Comparison of ENCODE assay signal across 13 cellular contexts in the genomic region with DNA sequence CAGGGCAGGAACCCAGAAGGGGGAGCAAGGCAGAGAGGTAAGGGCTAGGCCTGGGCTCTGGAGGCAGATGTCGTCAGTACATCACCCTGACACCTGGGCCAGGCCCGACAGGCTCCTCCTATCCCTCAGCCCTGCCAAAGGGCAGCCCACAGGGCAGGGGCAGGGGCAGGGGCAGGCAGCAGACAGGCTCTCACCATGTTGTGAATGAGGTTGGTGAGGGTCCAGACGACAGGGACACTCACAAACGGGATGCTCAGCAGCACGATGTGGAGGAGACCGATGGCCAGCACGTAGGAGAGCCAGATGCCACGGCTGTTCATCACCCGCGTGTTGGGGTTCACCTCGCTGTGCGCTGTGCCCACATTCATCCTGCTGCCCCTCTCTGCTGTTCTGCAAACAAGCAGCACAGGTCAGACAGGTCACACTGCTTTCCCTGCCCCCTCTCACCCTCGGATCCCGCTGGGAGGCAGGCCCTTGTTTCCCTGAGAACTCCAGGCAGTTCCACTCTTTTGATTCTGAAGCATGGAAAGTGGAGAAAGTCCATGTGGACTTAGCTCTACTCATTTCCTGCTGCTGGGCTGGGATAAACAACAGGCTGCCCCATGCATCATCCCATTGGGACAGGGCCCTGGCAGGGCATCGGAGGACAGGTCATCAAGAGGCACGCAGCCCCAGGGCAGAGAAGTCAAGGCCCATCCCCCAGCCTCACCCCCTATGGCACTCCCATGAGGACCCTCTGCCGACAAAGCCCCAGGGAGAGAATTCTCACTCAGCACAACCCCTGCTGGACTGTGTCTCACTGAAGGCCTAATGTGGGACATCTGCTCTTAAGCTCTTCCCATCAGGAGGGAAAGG. TPM values are rescaled to one million over a fixed set of nuclear protein-coding genes. Genes with fewer than 3 reads are reported as not detected.
DNase-seq lines count a peak whose midpoint lies in the region; ATAC-seq, FAIRE-seq and TF ChIP-seq lines count a peak whose summit lies in the region.
"Had no signal": no experiment of that assay in that cellular context is flagged by ENCODE, and none has a peak within 500 bp of the region (broad histone marks: within the 10 kb centered on the region; RNA-seq: fewer than 3 reads in every experiment).

No MANE protein-coding gene starts in this region.

- no peak overlapping the region for H3K4me3 ChIP-seq in KMS-11 (IDR thresholded peaks at IDR 0.05; ENCODE audit: insufficient read depth, low read depth, low read length)
- no peak overlapping the region for H3K4me3 ChIP-seq in brain microvascular endothelial cell (ENCODE audit: low read depth, low read length)
- H3K4me3 ChIP-seq in mucosa of stomach (ENCODE audit: low read length) = no peak overlapping the region
- H3K4me3 ChIP-seq in stomach = no peak overlapping the region
- no peak overlapping the region for H3K4me3 ChIP-seq in upper lobe of left lung
- no peak overlapping the region for H3K4me3 ChIP-seq in mucosa of descending colon
- H3K4me3 ChIP-seq: uterus had no signal

- TF ChIP-seq CTCF in D721Med (IDR thresholded peaks at IDR 0.05; ENCODE audit: insufficient read depth, missing control alignments) (peak; percentile 8), KMS-11 (conservative IDR thresholded peaks at IDR 0.05; ENCODE audit: low read depth, low read length) (no peak; the same call in 1 of the 2 replicates), brain microvascular endothelial cell (IDR thresholded peaks at IDR 0.05; ENCODE audit: low read depth, low read length, missing control alignments) (peak; percentile 71), stomach (IDR thresholded peaks at IDR 0.05) (no peak), upper lobe of left lung (IDR thresholded peaks at IDR 0.05) (no peak), mucosa of descending colon (IDR thresholded peaks at IDR 0.05) (no peak)

- no peak for DNase-seq in D721Med (ENCODE audit: insufficient read length, low spot score)
- peak; percentile 13 for DNase-seq in brain microvascular endothelial cell
- DNase-seq in stomach = no peak
- no peak for DNase-seq in upper lobe of left lung
- no peak for DNase-seq in posterior vena cava (ENCODE audit: low spot score)
- no peak for DNase-seq in mucosa of descending colon
- DNase-seq: uterus had no signal

- TF ChIP-seq EP300 in stomach (IDR thresholded peaks at IDR 0.05) = no peak
- TF ChIP-seq EP300 in upper lobe of left lung (IDR thresholded peaks at IDR 0.05) = no peak

- H3K27me3 ChIP-seq in KMS-11 (ENCODE audit: insufficient read depth, low read depth) (no peaks in the 10 kb centered on the region), brain microvascular endothelial cell (replicated peaks) (no peaks in the 10 kb centered on the region), mucosa of stomach (ENCODE audit: control insufficient read depth, insufficient read depth, low read length) (no peaks in the 10 kb centered on the region), stomach (no peaks in the 10 kb centered on the region), upper lobe of left lung (no peaks in the 10 kb centered on the region)
- H3K27me3 ChIP-seq: uterus had no signal

- no peaks in the 10 kb centered on the region; the same call in 1 of the 2 replicates for H4K20me1 ChIP-seq in KMS-11 (ENCODE audit: insufficient read depth)

- TF ChIP-seq POLR2A in stomach (IDR thresholded peaks at IDR 0.05) (no peak), upper lobe of left lung (IDR thresholded peaks at IDR 0.05) (no peak)

- peak overlapping the region; percentile 75 for H3K4me2 ChIP-seq in KMS-11

- FAIRE-seq in D721Med (lab: Jason Lieb, UNC) = no peak
- FAIRE-seq: bronchial epithelial cell, keratinocyte had no signal

- in situ Hi-C loops in brain microvascular endothelial cell (cut with HindIII; ENCODE audit: low pct_ligation_motif_present, low sequenced_read_pairs) = no loop called here

- no peak overlapping the region for H2AFZ ChIP-seq in KMS-11 (ENCODE audit: low read depth)

- WGBS in stomach, 5 donors = 67 to 74% (median 71%) methylated on average over 14 to 17 of the region's 17 CpGs
- WGBS in upper lobe of left lung, 2 donors = 61 to 73% methylated on average over 5 to 17 of the region's 17 CpGs

- H3K9me3 ChIP-seq in mucosa of stomach (ENCODE audit: control insufficient read depth, low read length) (no peaks in the 10 kb centered on the region), stomach (no peaks in the 10 kb centered on the region), upper lobe of left lung (no peaks in the 10 kb centered on the region), mucosa of descending colon (no peaks in the 10 kb centered on the region)
- H3K9me3 ChIP-seq: uterus had no signal

- H3K4me1 ChIP-seq in KMS-11 (ENCODE audit: low read depth, poor library complexity, severe bottlenecking) = peaks cover 67% of the 10 kb centered on the region
- peaks cover 42% of the 10 kb centered on the region for H3K4me1 ChIP-seq in mucosa of stomach (ENCODE audit: control insufficient read depth, insufficient read depth, low read length)
- H3K4me1 ChIP-seq in stomach = peaks cover 35 to 63% (median 49%) of the 10 kb centered on the region in 4 donors
- peaks cover 25 to 48% (median 41%) of the 10 kb centered on the region in 4 donors for H3K4me1 ChIP-seq in upper lobe of left lung
- H3K4me1 ChIP-seq in mucosa of descending colon (ENCODE audit: low read depth) = peaks cover 23% of the 10 kb centered on the region

- peak overlapping the region; percentile 97; the same call in 1 of the 2 replicates for H3K27ac ChIP-seq in KMS-11
- H3K27ac ChIP-seq in brain microvascular endothelial cell = no peak overlapping the region
- H3K27ac ChIP-seq in stomach = peak overlapping the region in 1 of 5 donors; percentile 16
- peak overlapping the region in 1 of 4 donors; percentile 11 for H3K27ac ChIP-seq in upper lobe of left lung
- H3K27ac ChIP-seq: uterus had no signal

- ATAC-seq in upper lobe of left lung (ENCODE audit: low FRiP score in 2 of 2) = no peak
- ATAC-seq in mucosa of descending colon = no peak
- ATAC-seq: SK-N-SH treated with all-trans-retinoic acid at 6 μM for 48 hours had no signal

- H3K36me3 ChIP-seq in KMS-11 (ENCODE audit: insufficient read depth) (peaks cover 11% of the 10 kb centered on the region; the same call in 1 of the 2 replicates), brain microvascular endothelial cell (replicated peaks) (peaks cover 30% of the 10 kb centered on the region), mucosa of stomach (ENCODE audit: control insufficient read depth, insufficient read depth, low read length) (peaks cover 11% of the 10 kb centered on the region), stomach (peaks cover 33 to 60% (median 50%) of the 10 kb centered on the region in 4 donors), upper lobe of left lung (peaks cover 16 to 49% (median 42%) of the 10 kb centered on the region in 4 donors), mucosa of descending colon (ENCODE audit: low read depth) (peaks cover 3% of the 10 kb centered on the region)
- H3K36me3 ChIP-seq: uterus had no signal

- intact Hi-C loops in stomach (cut with DNase I; ENCODE audit: low total_unique reads) = no loop called here
- intact Hi-C loops in posterior vena cava (cut with DNase I) = no loop called here
- intact Hi-C loops in mucosa of descending colon (cut with DNase I, micrococcal nuclease) = no loop called here

- H3K79me2 ChIP-seq in KMS-11 (ENCODE audit: insufficient read depth, low read depth) = peaks cover 46% of the 10 kb centered on the region

- no peak overlapping the region; the same call in 1 of the 2 replicates for H3K9ac ChIP-seq in KMS-11
- peak overlapping the region; percentile 4 for H3K9ac ChIP-seq in mucosa of stomach (ENCODE audit: low read length)

RNA-seq across cellular contexts. Expression of a gene that starts 3.3 kb away (rescaled TPM):
- 100 to 1,000 TPM in 1 of 5 donors, 10 to 100 TPM in 4; 16.5 to 117 (median 64.5) TPM for total RNA-seq in stomach
- polyA plus RNA-seq in stomach = 10 to 100 TPM; 28.6 to 44.3 (median 34.5) TPM
- total RNA-seq in upper lobe of left lung = 10 to 100 TPM; 69.9 to 99.6 (median 82.7) TPM
- 10 to 100 TPM; 32.1 to 43.2 TPM for total RNA-seq in posterior vena cava
- total RNA-seq in mucosa of descending colon = 10 to 100 TPM; 56.8 to 62.0 (median 58.3) TPM

RNA-seq across cellular contexts. Expression of a gene that starts 3.5 kb away (rescaled TPM):
- not detected for total RNA-seq in stomach
- not detected for polyA plus RNA-seq in stomach
- not detected for total RNA-seq in upper lobe of left lung
- not detected for total RNA-seq in posterior vena cava
- not detected for total RNA-seq in mucosa of descending colon
- total RNA-seq: bronchial epithelial cell, MCF 10A had no signal
- polyA plus RNA-seq: keratinocyte had no signal

RNA-seq across cellular contexts. Expression of a gene that starts 5.6 kb away (rescaled TPM):
- total RNA-seq in stomach (10 to 100 TPM in 4 of 5 donors, 1 to 10 TPM in 1; 9.4 to 91.5 (median 33.0) TPM), upper lobe of left lung (10 to 100 TPM in 3 of 6 donors, 1 to 10 TPM in 3; 5.6 to 73.3 (median 17.8) TPM), posterior vena cava (1 to 10 TPM; 4.2 to 6.0 TPM), mucosa of descending colon (100 to 1,000 TPM in 2 of 3 donors, 10 to 100 TPM in 1; 76.1 to 162 (median 139) TPM)
- 10 to 100 TPM; 12.1 to 46.6 (median 25.0) TPM for polyA plus RNA-seq in stomach

RNA-seq across cellular contexts. Expression of a gene that starts 38.7 kb away (rescaled TPM):
- total RNA-seq in stomach = not detected
- polyA plus RNA-seq in stomach = under 1 TPM in 2 of 3 donors, not detected in 1; 0.08 to 0.92 TPM
- total RNA-seq in upper lobe of left lung = under 1 TPM in 4 of 6 donors, not detected in 2; 0.14 to 0.61 (median 0.51) TPM
- total RNA-seq in posterior vena cava = under 1 TPM; 0.19 to 0.57 TPM
- under 1 TPM; 0.22 to 0.54 (median 0.26) TPM for total RNA-seq in mucosa of descending colon

RNA-seq across cellular contexts. Expression of a gene that starts 56.1 kb away (rescaled TPM):
- total RNA-seq in stomach (not detected), upper lobe of left lung (not detected), posterior vena cava (not detected), mucosa of descending colon (not detected)
- not detected for polyA plus RNA-seq in stomach
- total RNA-seq: bronchial epithelial cell, MCF 10A, uterus had no signal
- polyA plus RNA-seq: keratinocyte had no signal

Comparison
In these comparisons a context has a peak if more than half of its experiments do, and no peak if none do; other contexts are left out.
1. CTCF ChIP-seq: peak in D721Med (single experiment) and brain microvascular endothelial cell (single experiment); none in KMS-11 (single experiment), stomach (0 of 7), upper lobe of left lung (0 of 6) and mucosa of descending colon (single experiment).